Comparison of ENCODE assay signal across 32 cellular contexts in genomic region chr1:42861014-42861399, GRCh38.
"Had no signal": no experiment of that assay in that cellular context is flagged by ENCODE, and none has a peak within 500 bp of the region (broad histone marks: within the 10 kb centered on the region; RNA-seq: fewer than 3 reads in every experiment).

No MANE protein-coding gene starts in this region.

- H3K9me3 ChIP-seq: breast epithelium had no signal

- H3K27me3 ChIP-seq: adrenal gland, ascending aorta, body of pancreas, brain microvascular endothelial cell, breast epithelium, cardiac muscle cell had no signal

- H3K27ac ChIP-seq: adrenal gland, ascending aorta, body of pancreas, brain microvascular endothelial cell, breast epithelium, cardiac muscle cell had no signal

- FAIRE-seq: astrocyte, bronchial epithelial cell, colon had no signal

- H3K36me3 ChIP-seq: adrenal gland, ascending aorta, brain microvascular endothelial cell, breast epithelium, cardiac muscle cell had no signal

- H3K4me3 ChIP-seq: adrenal gland, ascending aorta, body of pancreas, breast epithelium, cardiac muscle cell had no signal

- ATAC-seq: activated naive CD4-positive, alpha-beta T cell treated with anti-CD3 and anti-CD28 coated beads, Interleukin-2, amount 50 U/mL, for 72 hours; activated naive CD8-positive, alpha-beta T cell treated with anti-CD3 and anti-CD28 coated beads, Interleukin-2, amount 50 U/mL, for 24 hours; activated T-cell treated with anti-CD3 and anti-CD28 coated beads, Interleukin-2, amount 50 U/mL, for 4 hours; activated T-cell treated with anti-CD3 and anti-CD28 coated beads, Interleukin-2, amount 50 U/mL, for 72 hours; activated T-helper 17 cell treated with anti-CD3 and anti-CD28 coated beads, Interleukin-2, amount 50 U/mL, for 72 hours; body of pancreas had no signal

- DNase-seq: activated effector memory CD4-positive, alpha-beta T cell treated with anti-CD3 and anti-CD28 coated beads, Interleukin-2, amount 50 U/mL, for 16 hours; activated effector memory CD4-positive, alpha-beta T cell treated with Interleukin-2 at 50 U/mL for 16 hours; activated gamma-delta T cell; activated gamma-delta T cell treated with Interleukin-2 at 50 U/mL for 16 hours; activated naive CD4-positive, alpha-beta T cell; activated naive CD4-positive, alpha-beta T cell treated with anti-CD3 and anti-CD28 coated beads for 36 hours; activated naive CD4-positive, alpha-beta T cell treated with anti-CD3 and anti-CD28 coated beads, Interleukin-2, amount 10 ng/mL, durations not matched to agents 7 days and 5 days; activated naive CD4-positive, alpha-beta T cell treated with anti-CD3 and anti-CD28 coated beads, Interleukin-2, amount 50 U/mL, for 16 hours; activated naive CD4-positive, alpha-beta T cell treated with Interleukin-2 at 50 U/mL for 16 hours; activated naive CD8-positive, alpha-beta T cell treated with anti-CD3 and anti-CD28 coated beads for 36 hours; activated naive CD8-positive, alpha-beta T cell treated with anti-CD3 and anti-CD28 coated beads, Interleukin-2, amount 10 ng/mL, durations not matched to agents 7 days and 5 days; activated naive CD8-positive, alpha-beta T cell treated with anti-CD3 and anti-CD28 coated beads, Interleukin-2, amount 50 U/mL, for 24 hours; activated T-cell treated with anti-CD3 and anti-CD28 coated beads, Interleukin-2, amount 50 U/mL, for 4 hours; activated T-cell treated with anti-CD3 and anti-CD28 coated beads, Interleukin-2, amount 50 U/mL, for 48 hours; activated T-cell treated with anti-CD3 and anti-CD28 coated beads, Interleukin-2, amount 50 U/mL, for 72 hours; adrenal gland; amniotic stem cell; amygdala; anterior cingulate cortex; aorta; body of pancreas; brain microvascular endothelial cell; central memory CD4-positive, alpha-beta T cell; cerebellar nuclear complex had no signal

- H3K4me1 ChIP-seq: adrenal gland, ascending aorta, body of pancreas, breast epithelium had no signal
